Comparison of ENCODE assay signal across 14 cellular contexts in genomic region chr2:160700006-160700405, GRCh38.
DNase-seq lines count a peak whose midpoint lies in the region; ATAC-seq and TF ChIP-seq lines count a peak whose summit lies in the region.
"Had no signal": no experiment of that assay in that cellular context is flagged by ENCODE, and none has a peak within 500 bp of the region (broad histone marks: within the 10 kb centered on the region; RNA-seq: fewer than 3 reads in every experiment).

No MANE protein-coding gene starts in this region.

- peak; percentile 24 for DNase-seq in GM03348 (ENCODE audit: low spot score)
- DNase-seq in amniotic epithelial cell (ENCODE audit: low read depth), result peak; percentile 15
- DNase-seq in fibroblast of pulmonary artery (ENCODE audit: low read depth), result peak; percentile 17
- no peak for DNase-seq in activated CD8-positive, alpha-beta memory T cell treated with anti-CD3 and anti-CD28 coated beads for 24 hours
- DNase-seq in MV-4-11 (lab: John Stamatoyannopoulos, UW), result no peak
- DNase-seq in left cardiac atrium, result no peak
- DNase-seq in activated naive CD4-positive, alpha-beta T cell treated with anti-CD3 and anti-CD28 coated beads, Interleukin-2, amount 10 ng/mL, durations not matched to agents 7 days and 5 days, result no peak
- DNase-seq: NCI-H1048, NCI-H146, NCI-H2107, NCI-H345, NCI-H774, PC-9 had no signal

- no peak for TF ChIP-seq CTCF in fibroblast of pulmonary artery (IDR thresholded peaks at IDR 0.05; ENCODE audit: low read length, missing control alignments)

- no peak overlapping the region for H3K4me3 ChIP-seq in fibroblast of pulmonary artery (replicated peaks; ENCODE audit: low read depth, low read length)
- H3K4me3 ChIP-seq: K562, PC-9 had no signal

- no peaks in the 10 kb centered on the region for H3K36me3 Mint-ChIP-seq in activated naive CD4-positive, alpha-beta T cell treated with anti-CD3 and anti-CD28 coated beads, Interleukin-2, amount 10 ng/mL, durations not matched to agents 7 days and 5 days

- no peak overlapping the region for H3K4me3 Mint-ChIP-seq in activated naive CD4-positive, alpha-beta T cell treated with anti-CD3 and anti-CD28 coated beads, Interleukin-2, amount 10 ng/mL, durations not matched to agents 7 days and 5 days

- no peak for ATAC-seq in left cardiac atrium
- ATAC-seq: K562 had no signal

- CTCF ChIA-PET in activated naive CD4-positive, alpha-beta T cell treated with anti-CD3 and anti-CD28 coated beads, Interleukin-2, amount 10 ng/mL, durations not matched to agents 7 days and 5 days (lab: Charles Lee), result no interaction called here

- intact Hi-C loops in left cardiac atrium (cut with DNase I), result no loop called here

- no peaks in the 10 kb centered on the region for H3K9me3 Mint-ChIP-seq in activated naive CD4-positive, alpha-beta T cell treated with anti-CD3 and anti-CD28 coated beads, Interleukin-2, amount 10 ng/mL, durations not matched to agents 7 days and 5 days

- peaks cover 13% of the 10 kb centered on the region for H3K4me1 Mint-ChIP-seq in activated naive CD4-positive, alpha-beta T cell treated with anti-CD3 and anti-CD28 coated beads, Interleukin-2, amount 10 ng/mL, durations not matched to agents 7 days and 5 days

- H3K27ac Mint-ChIP-seq in activated naive CD4-positive, alpha-beta T cell treated with anti-CD3 and anti-CD28 coated beads, Interleukin-2, amount 10 ng/mL, durations not matched to agents 7 days and 5 days, result no peak overlapping the region

- peaks cover 3% of the 10 kb centered on the region for H3K27me3 Mint-ChIP-seq in activated naive CD4-positive, alpha-beta T cell treated with anti-CD3 and anti-CD28 coated beads, Interleukin-2, amount 10 ng/mL, durations not matched to agents 7 days and 5 days

Comparison
In these comparisons a context has a peak if more than half of its experiments do, and no peak if none do; other contexts are left out.
1. DNase-seq: peak in GM03348 (single experiment), amniotic epithelial cell (single experiment) and fibroblast of pulmonary artery (single experiment); none in activated CD8-positive, alpha-beta memory T cell treated with anti-CD3 and anti-CD28 coated beads for 24 hours (single experiment), MV-4-11 (single experiment), left cardiac atrium (single experiment) and activated naive CD4-positive, alpha-beta T cell treated with anti-CD3 and anti-CD28 coated beads, Interleukin-2, amount 10 ng/mL, durations not matched to agents 7 days and 5 days (single experiment).